8 cellular contexts compared by ENCODE assay signal in the genomic region with DNA sequence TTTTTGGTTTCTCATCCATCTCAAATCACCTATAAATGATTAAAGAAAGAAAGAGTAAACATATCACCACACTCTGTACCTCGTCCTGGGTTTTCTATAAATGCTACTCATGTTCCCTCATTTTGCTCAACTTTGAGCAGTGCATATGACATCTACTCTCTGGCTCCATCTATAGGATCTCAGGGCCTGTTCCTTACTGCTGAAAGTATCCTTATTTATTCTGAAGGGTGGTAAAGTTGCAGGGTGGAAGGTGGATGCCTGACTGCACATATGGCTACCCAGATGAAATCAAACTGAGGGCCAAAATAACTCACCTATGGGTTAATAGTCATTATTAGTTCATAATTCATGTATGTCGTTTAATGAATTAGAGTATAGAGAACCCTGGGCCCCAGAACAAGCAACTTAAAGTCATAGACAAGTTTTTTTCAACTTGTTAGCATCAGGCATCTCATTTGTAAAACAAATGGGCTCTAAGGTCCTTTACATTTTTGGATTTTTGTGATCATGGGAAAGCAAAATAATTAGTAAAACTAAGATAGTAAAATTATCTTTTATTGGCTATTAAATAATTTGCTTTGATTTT. TPM values are rescaled to one million over a fixed set of nuclear protein-coding genes. Genes with fewer than 3 reads are reported as not detected.
A peak's percentile ranks its signal among the peaks of the same experiment; 100 is the strongest.
DNase-seq lines count a peak whose midpoint lies in the region; ATAC-seq and TF ChIP-seq lines count a peak whose summit lies in the region.

No MANE protein-coding gene starts in this region.

- H3K27ac ChIP-seq in heart right ventricle, result peak overlapping the region in 1 of 10 donors; percentile 54

- 36 to 44% methylated on average over 2 of the region's 2 CpGs for WGBS in heart right ventricle, 2 donors

- peaks cover 4% of the 10 kb centered on the region for H3K4me1 Mint-ChIP-seq in activated T-helper 2 cell treated with anti-CD3 and anti-CD28 coated beads, Interferon-gamma antibody, Interleukin-2, Interleukin-4, amounts not matched to agents 10 μg/mL and 5 μg/mL and 100 μg/mL, durations not matched to agents 14 hours and 24 hours and 36 hours (ENCODE audit: low read depth)

- H3K36me3 ChIP-seq in heart right ventricle, result peaks cover 0 to 97% (median 59%) of the 10 kb centered on the region in 9 donors

- TF ChIP-seq CTCF in WI38 (IDR thresholded peaks at IDR 0.05; ENCODE audit: low read depth, low read length) (peak; percentile 70), heart right ventricle (IDR thresholded peaks at IDR 0.05) (peak; percentile 16 to 73 (median 65))

- ATAC-seq in GM21390 (IDR thresholded peaks at IDR 0.05; ENCODE audit: unreplicated experiment), result peak; percentile 61
- peak; percentile 72 to 83 (median 78) for ATAC-seq in heart right ventricle
- peak; percentile 82 for ATAC-seq in sciatic nerve

- H3K27ac Mint-ChIP-seq in activated T-helper 2 cell treated with anti-CD3 and anti-CD28 coated beads, Interferon-gamma antibody, Interleukin-2, Interleukin-4, amounts not matched to agents 10 μg/mL and 5 μg/mL and 100 μg/mL, durations not matched to agents 14 hours and 24 hours and 36 hours, result no peak overlapping the region

- H3K36me3 Mint-ChIP-seq in activated T-helper 2 cell treated with anti-CD3 and anti-CD28 coated beads, Interferon-gamma antibody, Interleukin-2, Interleukin-4, amounts not matched to agents 10 μg/mL and 5 μg/mL and 100 μg/mL, durations not matched to agents 14 hours and 24 hours and 36 hours (ENCODE audit: low read depth), result peaks cover 80% of the 10 kb centered on the region

- H3K4me3 Mint-ChIP-seq in activated T-helper 2 cell treated with anti-CD3 and anti-CD28 coated beads, Interferon-gamma antibody, Interleukin-2, Interleukin-4, amounts not matched to agents 10 μg/mL and 5 μg/mL and 100 μg/mL, durations not matched to agents 14 hours and 24 hours and 36 hours (ENCODE audit: low read depth), result no peak overlapping the region

- H3K4me3 ChIP-seq in WI38 (ENCODE audit: low read depth, low read length) (no peak overlapping the region), heart right ventricle (no peak overlapping the region)

- H3K9me3 ChIP-seq in heart right ventricle, result no peaks in the 10 kb centered on the region

- peaks cover 0 to 43% (median 19%) of the 10 kb centered on the region in 9 donors for H3K4me1 ChIP-seq in heart right ventricle

- peak; percentile 51 for DNase-seq in DMS 273 treated with DMSO at 0.1 percent for 48 hours (lab: John Stamatoyannopoulos, UW)
- peak; percentile 54 for DNase-seq in NCI-H1694 (lab: John Stamatoyannopoulos, UW)
- DNase-seq in heart right ventricle, result peak in 1 of 2 donors; percentile 20
- DNase-seq in sciatic nerve (ENCODE audit: low spot score), result no peak
- DNase-seq in activated T-helper 2 cell treated with anti-CD3 and anti-CD28 coated beads, Interferon-gamma antibody, Interleukin-2, Interleukin-4, amounts not matched to agents 10 μg/mL and 5 μg/mL and 100 μg/mL, durations not matched to agents 14 hours and 24 hours and 36 hours (ENCODE audit: low spot score), result no peak
- no peak for DNase-seq in activated effector memory CD4-positive, alpha-beta T cell treated with Interleukin-2 at 50 U/mL for 16 hours

- intact Hi-C loops in heart right ventricle (cut with DNase I), result loop anchor here in 8 of 10 donors (1.0 to 10.0 kb wide), 7 partner anchors 69 to 261 kb away; partner anchors contain the start of gene SMG7 (in 5 of the 8)
- intact Hi-C loops in sciatic nerve (cut with DNase I), result no loop called here
- intact Hi-C loops in activated T-helper 2 cell treated with anti-CD3 and anti-CD28 coated beads, Interferon-gamma antibody, Interleukin-2, Interleukin-4, amounts not matched to agents 10 μg/mL and 5 μg/mL and 100 μg/mL, durations not matched to agents 14 hours and 24 hours and 36 hours (cut with micrococcal nuclease), result loop anchor here (1.0 kb wide), 1 partner anchor 73 kb away; no protein-coding TSS in a partner anchor

- no peaks in the 10 kb centered on the region for H3K27me3 Mint-ChIP-seq in activated T-helper 2 cell treated with anti-CD3 and anti-CD28 coated beads, Interferon-gamma antibody, Interleukin-2, Interleukin-4, amounts not matched to agents 10 μg/mL and 5 μg/mL and 100 μg/mL, durations not matched to agents 14 hours and 24 hours and 36 hours (ENCODE audit: low read depth)

- H3K27me3 ChIP-seq in heart right ventricle, result no peaks in the 10 kb centered on the region

- no peaks in the 10 kb centered on the region for H3K9me3 Mint-ChIP-seq in activated T-helper 2 cell treated with anti-CD3 and anti-CD28 coated beads, Interferon-gamma antibody, Interleukin-2, Interleukin-4, amounts not matched to agents 10 μg/mL and 5 μg/mL and 100 μg/mL, durations not matched to agents 14 hours and 24 hours and 36 hours

RNA-seq across cellular contexts. Expression of gene NCF2, which starts 46.5 kb away (rescaled TPM):
- total RNA-seq in heart right ventricle, result 10 to 100 TPM in 1 of 10 donors, 1 to 10 TPM in 9; 2.2 to 29.7 (median 5.0) TPM
- polyA plus RNA-seq in heart right ventricle, result 1 to 10 TPM; 1.8 to 2.5 TPM
- total RNA-seq in sciatic nerve, result 29.6 TPM
- 2.2 and 2.6 TPM in 2 replicates for total RNA-seq in activated T-helper 2 cell treated with anti-CD3 and anti-CD28 coated beads, Interferon-gamma antibody, Interleukin-2, Interleukin-4, amounts not matched to agents 10 μg/mL and 5 μg/mL and 100 μg/mL, durations not matched to agents 14 hours and 24 hours and 36 hours

Comparison
In these comparisons a context has a peak if more than half of its experiments do, and no peak if none do; other contexts are left out.
1. DNase-seq: peak in DMS 273 treated with DMSO at 0.1 percent for 48 hours (single experiment) and NCI-H1694 (single experiment); none in sciatic nerve (single experiment), activated T-helper 2 cell treated with anti-CD3 and anti-CD28 coated beads, Interferon-gamma antibody, Interleukin-2, Interleukin-4, amounts not matched to agents 10 μg/mL and 5 μg/mL and 100 μg/mL, durations not matched to agents 14 hours and 24 hours and 36 hours (single experiment) and activated effector memory CD4-positive, alpha-beta T cell treated with Interleukin-2 at 50 U/mL for 16 hours (single experiment).
2. Peak in every context shown above with its lines, with median percentiles within 50 percentile points of each other: ATAC-seq.